Comparison of ENCODE assay signal across 8 cellular contexts in the genomic region with DNA sequence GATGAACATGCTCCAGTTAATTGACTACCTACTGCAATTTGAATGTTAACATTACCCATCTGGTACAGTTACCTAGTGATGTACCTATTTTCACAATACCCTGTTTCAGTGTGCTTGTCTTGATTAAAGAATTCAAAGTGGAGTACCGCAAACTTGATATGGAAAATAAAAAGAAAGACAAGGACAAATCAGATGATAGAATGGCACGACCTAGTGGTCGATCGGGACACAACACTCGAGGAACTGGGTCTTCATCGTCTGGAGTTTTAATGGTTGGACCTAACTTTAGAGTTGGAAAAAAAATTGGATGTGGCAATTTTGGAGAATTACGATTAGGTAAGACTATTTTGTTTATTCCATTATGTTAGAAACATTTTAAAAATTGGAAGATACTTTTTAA. TPM values are rescaled to one million over a fixed set of nuclear protein-coding genes. Genes with fewer than 3 reads are reported as not detected.
DNase-seq lines count a peak whose midpoint lies in the region; FAIRE-seq and TF ChIP-seq lines count a peak whose summit lies in the region.

No MANE protein-coding gene starts in this region.

- H4K20me1 ChIP-seq in OCI-LY1 (ENCODE audit: insufficient read depth, low read length), result no peaks in the 10 kb centered on the region

- FAIRE-seq in GM19239 (lab: Jason Lieb, UNC), result no peak

- H3K4me1 Mint-ChIP-seq in activated CD4-positive, alpha-beta memory T cell treated with anti-CD3 and anti-CD28 coated beads for 36 hours (ENCODE audit: low read depth), result peaks cover 60% of the 10 kb centered on the region
- H3K4me1 Mint-ChIP-seq in activated CD4-positive, alpha-beta memory T cell treated with anti-CD3 and anti-CD28 coated beads, Interleukin-2, amount 10 ng/mL, durations not matched to agents 7 days and 5 days, result peaks cover 37% of the 10 kb centered on the region
- H3K4me1 Mint-ChIP-seq in endodermal cell, result peaks cover 12% of the 10 kb centered on the region

- H3K4me3 ChIP-seq in OCI-LY1 (ENCODE audit: low read depth, low read length, poor library complexity, severe bottlenecking), result no peak overlapping the region
- no peak overlapping the region for H3K4me3 ChIP-seq in endodermal cell (ENCODE audit: low read length)

- H2AFZ ChIP-seq in OCI-LY1 (ENCODE audit: low read length), result no peak overlapping the region

- H3K36me3 ChIP-seq in OCI-LY1 (ENCODE audit: insufficient read depth, low read length) (peaks cover 8% of the 10 kb centered on the region; the same call in 1 of the 2 replicates), endodermal cell (ENCODE audit: control insufficient read depth, insufficient read depth, low read length) (peaks cover 9% of the 10 kb centered on the region)

- H3K9me2 ChIP-seq in OCI-LY1 (ENCODE audit: low read depth, low read length), result no peaks in the 10 kb centered on the region

- H3K9ac ChIP-seq in OCI-LY1 (ENCODE audit: low read length) (no peak overlapping the region), endodermal cell (ENCODE audit: extremely low read depth, low read length, poor library complexity, severe bottlenecking) (no peak overlapping the region)

- H3K9me3 ChIP-seq in OCI-LY1 (ENCODE audit: low read length), result no peaks in the 10 kb centered on the region
- H3K9me3 ChIP-seq in endodermal cell (ENCODE audit: control insufficient read depth, low read length), result no peaks in the 10 kb centered on the region

- H3K27ac ChIP-seq in OCI-LY1 (ENCODE audit: low read depth, low read length, poor library complexity, severe bottlenecking) (no peak overlapping the region), endodermal cell (ENCODE audit: low read depth, low read length) (no peak overlapping the region)

- peaks cover 59% of the 10 kb centered on the region for H3K79me2 ChIP-seq in OCI-LY1 (ENCODE audit: insufficient read depth, low read length)

- H3K4me2 ChIP-seq in OCI-LY1 (ENCODE audit: low read length), result 0 out of 2 replicates have a peak overlapping the region, but pooled peaks have one; percentile 10

- H3K27me3 Mint-ChIP-seq in activated CD4-positive, alpha-beta memory T cell treated with anti-CD3 and anti-CD28 coated beads for 36 hours, result no peaks in the 10 kb centered on the region
- H3K27me3 Mint-ChIP-seq in activated CD4-positive, alpha-beta memory T cell treated with anti-CD3 and anti-CD28 coated beads, Interleukin-2, amount 10 ng/mL, durations not matched to agents 7 days and 5 days, result no peaks in the 10 kb centered on the region
- H3K27me3 Mint-ChIP-seq in endodermal cell (ENCODE audit: insufficient read depth), result no peaks in the 10 kb centered on the region

- peaks cover 10% of the 10 kb centered on the region for H3K36me3 Mint-ChIP-seq in activated CD4-positive, alpha-beta memory T cell treated with anti-CD3 and anti-CD28 coated beads for 36 hours
- H3K36me3 Mint-ChIP-seq in activated CD4-positive, alpha-beta memory T cell treated with anti-CD3 and anti-CD28 coated beads, Interleukin-2, amount 10 ng/mL, durations not matched to agents 7 days and 5 days (ENCODE audit: low read depth), result peaks cover 6% of the 10 kb centered on the region
- peaks cover 7% of the 10 kb centered on the region for H3K36me3 Mint-ChIP-seq in endodermal cell (ENCODE audit: low read depth)

- no peaks in the 10 kb centered on the region for H3F3A ChIP-seq in OCI-LY1 (ENCODE audit: insufficient read depth, low read length)

- no peaks in the 10 kb centered on the region for H3K9me3 Mint-ChIP-seq in activated CD4-positive, alpha-beta memory T cell treated with anti-CD3 and anti-CD28 coated beads for 36 hours
- no peaks in the 10 kb centered on the region for H3K9me3 Mint-ChIP-seq in activated CD4-positive, alpha-beta memory T cell treated with anti-CD3 and anti-CD28 coated beads, Interleukin-2, amount 10 ng/mL, durations not matched to agents 7 days and 5 days
- no peaks in the 10 kb centered on the region for H3K9me3 Mint-ChIP-seq in endodermal cell

- H3K4me1 ChIP-seq in OCI-LY1 (ENCODE audit: insufficient read depth, low read length, severe bottlenecking), result peaks cover 79% of the 10 kb centered on the region
- H3K4me1 ChIP-seq in endodermal cell (ENCODE audit: control insufficient read depth, insufficient read depth, low read length), result no peaks in the 10 kb centered on the region

- H3K4me3 Mint-ChIP-seq in activated CD4-positive, alpha-beta memory T cell treated with anti-CD3 and anti-CD28 coated beads for 36 hours, result no peak overlapping the region
- H3K4me3 Mint-ChIP-seq in activated CD4-positive, alpha-beta memory T cell treated with anti-CD3 and anti-CD28 coated beads, Interleukin-2, amount 10 ng/mL, durations not matched to agents 7 days and 5 days, result no peak overlapping the region
- no peak overlapping the region for H3K4me3 Mint-ChIP-seq in endodermal cell

- DNase-seq in activated CD4-positive, alpha-beta memory T cell treated with anti-CD3 and anti-CD28 coated beads for 36 hours, result peak; percentile 22
- no peak for DNase-seq in activated CD4-positive, alpha-beta memory T cell treated with anti-CD3 and anti-CD28 coated beads, Interleukin-2, amount 10 ng/mL, durations not matched to agents 7 days and 5 days
- no peak for DNase-seq in endodermal cell
- DNase-seq in renal cortical epithelial cell (ENCODE audit: low read depth), result peak; percentile 13
- no peak for DNase-seq in HK-2 (ENCODE audit: unreplicated experiment)
- no peak for DNase-seq in NCI-H1930 (lab: John Stamatoyannopoulos, UW)
- DNase-seq in GM19239 (ENCODE audit: insufficient read length, low spot score), result no peak

- no peaks in the 10 kb centered on the region for H3K27me3 ChIP-seq in OCI-LY1 (ENCODE audit: insufficient read depth, low read length)
- no peaks in the 10 kb centered on the region for H3K27me3 ChIP-seq in endodermal cell (ENCODE audit: control insufficient read depth, insufficient read depth, low read length, poor library complexity, severe bottlenecking)

- WGBS in endodermal cell (ENCODE audit: insufficient coverage in 1 of 2, insufficient read length in 1 of 2), 2 experiments, result 80 to 92% methylated on average over 7 of the region's 7 CpGs

- CTCF ChIA-PET in activated CD4-positive, alpha-beta memory T cell treated with anti-CD3 and anti-CD28 coated beads for 36 hours (lab: Charles Lee), result interaction anchor here (0.7 to 1.4 kb wide), 3 partner anchors 32 to 122 kb away, joined by 3 to 10 read pairs (median 4); a partner anchor contains a TSS
- CTCF ChIA-PET in activated CD4-positive, alpha-beta memory T cell treated with anti-CD3 and anti-CD28 coated beads, Interleukin-2, amount 10 ng/mL, durations not matched to agents 7 days and 5 days (lab: Charles Lee), result interaction anchor here (1.8 kb wide), 1 partner anchor 122 kb away, joined by 11 read pairs; a partner anchor contains a TSS

- POLR2A ChIA-PET in activated CD4-positive, alpha-beta memory T cell treated with anti-CD3 and anti-CD28 coated beads for 36 hours (lab: Charles Lee), result no interaction called here
- POLR2A ChIA-PET in activated CD4-positive, alpha-beta memory T cell treated with anti-CD3 and anti-CD28 coated beads, Interleukin-2, amount 10 ng/mL, durations not matched to agents 7 days and 5 days (lab: Charles Lee), result no interaction called here

- intact Hi-C loops in activated CD4-positive, alpha-beta memory T cell treated with anti-CD3 and anti-CD28 coated beads for 36 hours (cut with micrococcal nuclease), result loop anchor here (5.0 to 10.0 kb wide), 2 partner anchors 67 to 771 kb away; a partner anchor contains a TSS

- peak; percentile 60 for TF ChIP-seq CTCF in OCI-LY1 (IDR thresholded peaks at IDR 0.05; ENCODE audit: low read length)
- peak; percentile 79 for TF ChIP-seq CTCF in endodermal cell (conservative IDR thresholded peaks at IDR 0.05)

- no peak overlapping the region for H3K27ac Mint-ChIP-seq in activated CD4-positive, alpha-beta memory T cell treated with anti-CD3 and anti-CD28 coated beads for 36 hours
- no peak overlapping the region for H3K27ac Mint-ChIP-seq in activated CD4-positive, alpha-beta memory T cell treated with anti-CD3 and anti-CD28 coated beads, Interleukin-2, amount 10 ng/mL, durations not matched to agents 7 days and 5 days
- H3K27ac Mint-ChIP-seq in endodermal cell, result no peak overlapping the region

RNA-seq across cellular contexts. Expression of a gene that starts 33.5 kb away (rescaled TPM):
- 10 to 100 TPM; 37.4 to 37.8 TPM for total RNA-seq in activated CD4-positive, alpha-beta memory T cell treated with anti-CD3 and anti-CD28 coated beads for 36 hours
- 10 to 100 TPM; 30.8 to 32.1 TPM for total RNA-seq in activated CD4-positive, alpha-beta memory T cell treated with anti-CD3 and anti-CD28 coated beads, Interleukin-2, amount 10 ng/mL, durations not matched to agents 7 days and 5 days
- total RNA-seq in endodermal cell (10 to 100 TPM; 47.5 to 48.4 TPM), renal cortical epithelial cell (73.8 and 91.8 TPM in 2 replicates)
- polyA plus RNA-seq in endodermal cell (2013, experiment 1 of 2), result 39.7 TPM
- 38.4 TPM for polyA plus RNA-seq in endodermal cell (2013, experiment 2 of 2)

Comparison
In these comparisons a context has a peak if more than half of its experiments do, and no peak if none do; other contexts are left out.
1. DNase-seq: peak in activated CD4-positive, alpha-beta memory T cell treated with anti-CD3 and anti-CD28 coated beads for 36 hours (single experiment) and renal cortical epithelial cell (single experiment); none in activated CD4-positive, alpha-beta memory T cell treated with anti-CD3 and anti-CD28 coated beads, Interleukin-2, amount 10 ng/mL, durations not matched to agents 7 days and 5 days (single experiment), endodermal cell (single experiment), HK-2 (single experiment), NCI-H1930 (0 of 2) and GM19239 (single experiment).